7 cellular contexts compared by ENCODE assay signal in the genomic region with DNA sequence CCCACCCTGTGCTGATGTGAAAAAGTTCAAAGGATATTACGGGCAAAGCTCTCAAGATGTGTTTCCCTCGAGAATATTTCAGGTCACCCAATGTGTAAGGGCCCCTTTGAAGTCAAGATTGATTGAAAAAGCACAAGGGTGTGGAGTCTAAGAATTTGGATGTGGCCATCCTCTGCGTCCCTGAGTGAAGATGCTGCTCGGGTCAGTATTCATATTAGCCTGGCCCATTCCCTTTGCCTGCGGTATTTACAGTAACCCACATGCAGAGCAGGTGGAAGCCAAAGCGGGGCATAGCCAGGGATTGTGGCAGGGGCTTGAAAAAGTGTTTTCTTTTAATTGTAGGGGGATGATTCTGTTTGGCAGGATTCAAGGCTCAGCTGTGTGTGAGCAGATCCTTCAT.
"Had no signal": no experiment of that assay in that cellular context is flagged by ENCODE, and none has a peak within 500 bp of the region (broad histone marks: within the 10 kb centered on the region; RNA-seq: fewer than 3 reads in every experiment).

No MANE protein-coding gene starts in this region.

- H3K27ac ChIP-seq: HL-60, KMS-11 had no signal

- FAIRE-seq: HepG2 had no signal

- H3K36me3 Mint-ChIP-seq: IgD-negative memory B cell had no signal

- H3K27me3 Mint-ChIP-seq: IgD-negative memory B cell had no signal

- H3K4me2 ChIP-seq: KMS-11 had no signal

- H3K9me3 Mint-ChIP-seq: IgD-negative memory B cell had no signal

- H3K4me3 Mint-ChIP-seq: IgD-negative memory B cell had no signal

- DNase-seq: IMR-90, KBM-7, KG1 had no signal

- H3K9ac ChIP-seq: KMS-11 had no signal

- ATAC-seq: HepG2 had no signal
